In genomic region chr3:137764001-137764433, GRCh38 we compare ENCODE assay signal across 1 cellular context.
TF ChIP-seq lines count a peak whose summit lies in the region.

Gene SOX14, plus strand, starts transcription at chr3:137764315. Its CDS starts 470 bp downstream, at chr3:137764785.

TF ChIP-seq in H1, 55 proteins besides CTCF, POLR2A, EP300 and RAD21 (continued from another document):
- TF ChIP-seq USF2 (IDR thresholded peaks at IDR 0.05; ENCODE audit: low read length): no peak
- no peak for TF ChIP-seq RXRA (IDR thresholded peaks at IDR 0.05; ENCODE audit: insufficient read depth, low read depth, low read length)
- peak; percentile 84 for TF ChIP-seq CTBP2 (IDR thresholded peaks at IDR 0.05; ENCODE audit: borderline replicate concordance, insufficient read depth, insufficient read length, low read length)
- no peak; a peak in 1 of 4 replicates for TF ChIP-seq HDAC2 (IDR thresholded peaks at IDR 0.05; ENCODE audit: borderline replicate concordance in 1 of 2, low read depth in 2 of 2, low read length in 2 of 2)
- peak; percentile 20 for TF ChIP-seq TAF7 (optimal IDR thresholded peaks at IDR 0.05; ENCODE audit: borderline replicate concordance, low read depth, low read length)
- TF ChIP-seq TEAD4 (IDR thresholded peaks at IDR 0.05; ENCODE audit: low read depth, low read length): peak; percentile 71
- no peak for TF ChIP-seq KDM1A (IDR thresholded peaks at IDR 0.05; ENCODE audit: borderline replicate concordance, low read length)
- peak; percentile 77 for TF ChIP-seq CREB1 (IDR thresholded peaks at IDR 0.05)
- TF ChIP-seq CEBPB (IDR thresholded peaks at IDR 0.05; ENCODE audit: low read depth, low read length): no peak
- no peak for TF ChIP-seq POU5F1 (IDR thresholded peaks at IDR 0.05; ENCODE audit: low read depth, low read length)
- TF ChIP-seq SRF (IDR thresholded peaks at IDR 0.05; ENCODE audit: low read depth, low read length): no peak
- 0 out of 2 replicates have a peak, but pooled peaks have one; percentile 43 for TF ChIP-seq SP1 (IDR thresholded peaks at IDR 0.05; ENCODE audit: low read depth, low read length)
- TF ChIP-seq CBX8 (IDR thresholded peaks at IDR 0.05; ENCODE audit: borderline replicate concordance, low read depth, low read length): no peak
- no peak for TF ChIP-seq RBBP5 (IDR thresholded peaks at IDR 0.05; ENCODE audit: borderline replicate concordance, low read depth, low read length)
- no peak for TF ChIP-seq POLR2AphosphoS5 (IDR thresholded peaks at IDR 0.05; ENCODE audit: low read depth, low read length)
- TF ChIP-seq FOSL1 (IDR thresholded peaks at IDR 0.05; ENCODE audit: insufficient read depth, low read depth, low read length): no peak
- TF ChIP-seq TAF1 (IDR thresholded peaks at IDR 0.05; ENCODE audit: low read depth, low read length): no peak
- no peak for TF ChIP-seq JUND (IDR thresholded peaks at IDR 0.05; ENCODE audit: low read length)
- no peak for TF ChIP-seq BACH1 (IDR thresholded peaks at IDR 0.05; ENCODE audit: low read length)
- TF ChIP-seq PHF8 (conservative IDR thresholded peaks at IDR 0.05; ENCODE audit: low read depth, low read length): no peak
- TF ChIP-seq TBP (IDR thresholded peaks at IDR 0.05; ENCODE audit: low read depth, low read length): no peak
- no peak for TF ChIP-seq ATF2 (IDR thresholded peaks at IDR 0.05; ENCODE audit: low read length)
- no peak for TF ChIP-seq BRCA1 (IDR thresholded peaks at IDR 0.05; ENCODE audit: low read depth, low read length)
- TF ChIP-seq KDM4A (IDR thresholded peaks at IDR 0.05; ENCODE audit: low read depth, low read length, severe bottlenecking): peak; percentile 26
- no peak for TF ChIP-seq HDAC6 (IDR thresholded peaks at IDR 0.05; ENCODE audit: low read depth, low read length)
- no peak for TF ChIP-seq CHD2 (IDR thresholded peaks at IDR 0.05; ENCODE audit: low read length)
- no peak for TF ChIP-seq SIRT6 (IDR thresholded peaks at IDR 0.05; ENCODE audit: low read length)
- peak; percentile 45 for TF ChIP-seq ASH2L (IDR thresholded peaks at IDR 0.05; ENCODE audit: low read length)
- no peak for TF ChIP-seq EGR1 (IDR thresholded peaks at IDR 0.05; ENCODE audit: borderline replicate concordance, low read depth, low read length)
- no peak for TF ChIP-seq BCL11A (IDR thresholded peaks at IDR 0.05; ENCODE audit: low read depth in 2 of 2, low read length in 2 of 2)
- TF ChIP-seq GTF2F1 (IDR thresholded peaks at IDR 0.05; ENCODE audit: borderline replicate concordance, low read depth, low read length): no peak
- no peak for TF ChIP-seq SIX5 (IDR thresholded peaks at IDR 0.05; ENCODE audit: low read depth, low read length)
